12 cellular contexts compared by ENCODE assay signal in genomic region chr22:37302617-37303555, GRCh38. TPM values are rescaled to one million over a fixed set of nuclear protein-coding genes. Genes with fewer than 3 reads are reported as not detected.
A peak's percentile ranks its signal among the peaks of the same experiment; 100 is the strongest.
DNase-seq lines count a peak whose midpoint lies in the region; ATAC-seq, FAIRE-seq and TF ChIP-seq lines count a peak whose summit lies in the region.
"Had no signal": no experiment of that assay in that cellular context is flagged by ENCODE, and none has a peak within 500 bp of the region (broad histone marks: within the 10 kb centered on the region; RNA-seq: fewer than 3 reads in every experiment).

No MANE protein-coding gene starts in this region.

- POLR2A ChIA-PET in K562 (lab: Yijun Ruan, JAX) = no interaction called here

- TF ChIP-seq POLR2A in K562 (conservative IDR thresholded peaks at IDR 0.05) = no peak

- no peak overlapping the region for H3K4me2 ChIP-seq in K562 (ENCODE audit: insufficient read depth, low read length)
- H3K4me2 ChIP-seq in osteoblast (ENCODE audit: insufficient read depth, low read length) = peak overlapping the region; percentile 39

- no peak overlapping the region for H3K4me3 Mint-ChIP-seq in activated CD8-positive, alpha-beta memory T cell treated with anti-CD3 and anti-CD28 coated beads, Interleukin-2, amount 10 ng/mL, durations not matched to agents 7 days and 5 days

- no peak for TF ChIP-seq EP300 in K562 (IDR thresholded peaks at IDR 0.05; ENCODE audit: low read length)

- H3K9me3 Mint-ChIP-seq in activated CD8-positive, alpha-beta memory T cell treated with anti-CD3 and anti-CD28 coated beads, Interleukin-2, amount 10 ng/mL, durations not matched to agents 7 days and 5 days (ENCODE audit: low read depth) = no peaks in the 10 kb centered on the region

- no peak for DNase-seq in activated CD8-positive, alpha-beta memory T cell treated with anti-CD3 and anti-CD28 coated beads, Interleukin-2, amount 10 ng/mL, durations not matched to agents 7 days and 5 days
- DNase-seq in activated CD8-positive, alpha-beta memory T cell treated with anti-CD3 and anti-CD28 coated beads, Interleukin-2, amount 50 U/mL, for 48 hours = no peak
- DNase-seq in NCI-H2227 treated with DMSO at 0.1 percent for 48 hours (lab: John Stamatoyannopoulos, UW) = peak; percentile 69
- DNase-seq in K562 (ENCODE audit: extremely low read depth in 1 of 4, low spot score in 3 of 4) = no peak
- DNase-seq in osteoblast (ENCODE audit: insufficient read length, low spot score, missing footprints) = peak; percentile 48
- no peak for DNase-seq in NCI-H1048 (lab: John Stamatoyannopoulos, UW)
- no peak for DNase-seq in T1000 (lab: John Stamatoyannopoulos, UW)
- DNase-seq: gastrocnemius medialis, NCI-H187, SIG-M5, transverse colon had no signal

- WGBS in K562 (ENCODE audit: insufficient coverage, low coverage, missing lambda C conversion rate) = 72% methylated on average over 20 of the region's 31 CpGs

- no TSS peak for BruUV-seq in K562 (replicated peaks; lab: Mats Ljungman, UMichigan)

- H3K4me1 ChIP-seq in K562 (replicated peaks in 1 of 2; ENCODE audit: control insufficient read depth in 2 of 2, insufficient read depth in 2 of 2, low read length in 2 of 2) = peaks cover 30 to 41% of the 10 kb centered on the region in 2 experiments
- peaks cover 44% of the 10 kb centered on the region for H3K4me1 ChIP-seq in osteoblast (ENCODE audit: insufficient read depth, low read length)
- H3K4me1 ChIP-seq: gastrocnemius medialis had no signal

- H3K9ac ChIP-seq in K562 (ENCODE audit: insufficient read depth in 1 of 2, low read depth in 2 of 2, low read length in 2 of 2) = no peak overlapping the region

- no peaks in the 10 kb centered on the region for H4K20me1 ChIP-seq in K562 (replicated peaks; ENCODE audit: control insufficient read depth, insufficient read depth, low read length)
- H4K20me1 ChIP-seq in osteoblast (ENCODE audit: insufficient read depth, low read length) = no peaks in the 10 kb centered on the region

- TF ChIP-seq RAD21 in K562 (CRISPR knock-in tag; conservative IDR thresholded peaks at IDR 0.05 in 1 of 2, IDR thresholded peaks at IDR 0.05 in 1 of 2) = no peak

- peak overlapping the region; percentile 100 for H3K27ac Mint-ChIP-seq in activated CD8-positive, alpha-beta memory T cell treated with anti-CD3 and anti-CD28 coated beads, Interleukin-2, amount 10 ng/mL, durations not matched to agents 7 days and 5 days

- in situ Hi-C loops in K562 (cut with MboI) = no loop called here

- CTCF ChIA-PET in activated CD8-positive, alpha-beta memory T cell treated with anti-CD3 and anti-CD28 coated beads, Interleukin-2, amount 10 ng/mL, durations not matched to agents 7 days and 5 days (lab: Charles Lee) = interaction anchor here (1.0 to 2.9 kb wide), 5 partner anchors 13 to 73 kb away, joined by 3 to 12 read pairs (median 4); partner anchors contain the start of gene CYTH4
- CTCF ChIA-PET in K562 (lab: Yijun Ruan, JAX; ENCODE audit: low intra/inter-chr PET ratio) = no interaction called here

- TF ChIP-seq CTCF in K562 (IDR thresholded peaks at IDR 0.05 in 2 of 3, conservative IDR thresholded peaks at IDR 0.05 in 1 of 3; ENCODE audit: insufficient read depth in 2 of 3, low read depth in 1 of 3, low read length in 3 of 3) = no peak
- TF ChIP-seq CTCF in osteoblast (IDR thresholded peaks at IDR 0.05; ENCODE audit: extremely low read depth, low read depth, low read length) = no peak

- no peaks in the 10 kb centered on the region for H3K27me3 ChIP-seq in K562 (ENCODE audit: control insufficient read depth in 2 of 2, insufficient read depth in 2 of 2, low read length in 2 of 2)
- H3K27me3 ChIP-seq in osteoblast (ENCODE audit: insufficient read depth, low read length) = no peaks in the 10 kb centered on the region
- H3K27me3 ChIP-seq: transverse colon had no signal

- intact Hi-C loops in K562 (cut with micrococcal nuclease) = no loop called here

- H3K4me1 Mint-ChIP-seq in activated CD8-positive, alpha-beta memory T cell treated with anti-CD3 and anti-CD28 coated beads, Interleukin-2, amount 10 ng/mL, durations not matched to agents 7 days and 5 days = peaks cover 95% of the 10 kb centered on the region

- H3K4me3 ChIP-seq in K562 (no peak overlapping the region), osteoblast (ENCODE audit: insufficient read depth, low read length) (no peak overlapping the region)
- H3K4me3 ChIP-seq: gastrocnemius medialis, transverse colon had no signal

- no peaks in the 10 kb centered on the region for H3K9me1 ChIP-seq in K562 (ENCODE audit: control insufficient read depth, insufficient read depth, low read length)

- H3K79me2 ChIP-seq in K562 (ENCODE audit: control insufficient read depth, insufficient read depth, low read length) (no peaks in the 10 kb centered on the region), osteoblast (ENCODE audit: insufficient read depth, low read length) (no peaks in the 10 kb centered on the region)

- H3K27me3 Mint-ChIP-seq in activated CD8-positive, alpha-beta memory T cell treated with anti-CD3 and anti-CD28 coated beads, Interleukin-2, amount 10 ng/mL, durations not matched to agents 7 days and 5 days = no peaks in the 10 kb centered on the region

- H3K27ac ChIP-seq in K562 (ENCODE audit: extremely low read depth, low read depth, low read length) = no peak overlapping the region
- H3K27ac ChIP-seq in osteoblast (ENCODE audit: low read depth, low read length) = peak overlapping the region; percentile 87
- H3K27ac ChIP-seq: gastrocnemius medialis had no signal

- H3K36me3 ChIP-seq in K562 (ENCODE audit: control insufficient read depth, insufficient read depth, low read length) (no peaks in the 10 kb centered on the region), osteoblast (ENCODE audit: insufficient read depth, low read length) (no peaks in the 10 kb centered on the region)
- H3K36me3 ChIP-seq: gastrocnemius medialis, transverse colon had no signal

- ATAC-seq in activated CD8-positive, alpha-beta memory T cell treated with anti-CD3 and anti-CD28 coated beads, Interleukin-2, amount 10 ng/mL, durations not matched to agents 7 days and 5 days = no peak
- ATAC-seq in K562 (no peak), GM21515 (IDR thresholded peaks at IDR 0.05; ENCODE audit: unreplicated experiment) (no peak)
- ATAC-seq: gastrocnemius medialis had no signal

- H3K36me3 Mint-ChIP-seq in activated CD8-positive, alpha-beta memory T cell treated with anti-CD3 and anti-CD28 coated beads, Interleukin-2, amount 10 ng/mL, durations not matched to agents 7 days and 5 days = peaks cover 68% of the 10 kb centered on the region

- no peak for FAIRE-seq in K562 (lab: Jason Lieb, UNC)

- H3K9me3 ChIP-seq in K562 (replicated peaks; ENCODE audit: control insufficient read depth, insufficient read depth, low read depth, low read length) = no peaks in the 10 kb centered on the region
- no peaks in the 10 kb centered on the region for H3K9me3 ChIP-seq in osteoblast (ENCODE audit: low read depth, low read length)
- H3K9me3 ChIP-seq: gastrocnemius medialis, transverse colon had no signal

- H2AFZ ChIP-seq in K562 (ENCODE audit: low read depth, low read length) (no peak overlapping the region), osteoblast (ENCODE audit: low read length) (no peak overlapping the region)

TF ChIP-seq in K562, 482 proteins besides CTCF, POLR2A, EP300 and RAD21 (continues in another document):
- TF ChIP-seq ZNF644 (tag; IDR thresholded peaks at IDR 0.05; ENCODE audit: low read depth) = no peak

RNA-seq across cellular contexts. Expression of gene CYTH4, which starts 20.6 kb away (rescaled TPM):
- total RNA-seq in activated CD8-positive, alpha-beta memory T cell treated with anti-CD3 and anti-CD28 coated beads, Interleukin-2, amount 10 ng/mL, durations not matched to agents 7 days and 5 days = 100 to 1,000 TPM in 1 of 2 experiments, 10 to 100 TPM in 1; 97.8 to 123 TPM
- total RNA-seq in K562 (2011; cell fraction: chromatin; rRNA removed; ENCODE audit: low replicate concordance) = 1.6 and 4.0 TPM in 2 replicates
- 0.39 and 1.7 TPM in 2 replicates for total RNA-seq in K562 (2011; cell fraction: nucleolus; rRNA removed)
- 1.1 and 1.5 TPM in 2 replicates for total RNA-seq in K562 (2011; cell fraction: nucleoplasm; rRNA removed)
- total RNA-seq in K562 (2014; rRNA removed) = 0.33 and 0.68 TPM in 2 replicates
- total RNA-seq in K562 (2014; rRNA removed; fragmentation: Illumina TruSeq; extraction: Trizol) = 0.10 and 0.18 TPM in 2 replicates
- 0.54 and 0.60 TPM in 2 replicates for total RNA-seq in K562 (2015; rRNA removed; fragmentation: Illumina TruSeq; extraction: Trizol)
- 0.58 and 0.75 TPM in 2 replicates for total RNA-seq in K562 (2021)
- polyA plus RNA-seq in K562 (2011; rRNA removed) = 2.0 and 2.5 TPM in 2 replicates
- polyA plus RNA-seq in K562 (2011; cell fraction: cytosol; rRNA removed) = 1.4 and 2.9 TPM in 2 replicates
- 6.2 and 14.7 TPM in 2 replicates for polyA plus RNA-seq in K562 (2011; cell fraction: nucleus; rRNA removed)
- polyA plus RNA-seq in K562 (2012) = 1.3 and 1.6 TPM in 2 replicates
- 0.28 and 0.33 TPM in 2 replicates for polyA plus RNA-seq in K562 (2014; fragmentation: Illumina TruSeq; extraction: Trizol)
- polyA plus RNA-seq in K562 (2014; fragmentation: Nextera tagmentation; extraction: Ambion mirVana) = under 1 TPM in 1 of 2 experiments, not detected in 1; 0.03 TPM
- polyA plus RNA-seq in K562 (2014; rRNA removed) = 0.73 and 1.1 TPM in 2 replicates
- 1.7 and 1.8 TPM in 2 replicates for polyA minus RNA-seq in K562 (2011; rRNA and poly(A)+ RNA removed)
- polyA minus RNA-seq in K562 (2011; cell fraction: cytosol; rRNA and poly(A)+ RNA removed) = 1.6 TPM in 1 of 2 replicates, not detected in the other
- 1.6 and 2.6 TPM in 2 replicates for polyA minus RNA-seq in K562 (2011; cell fraction: nucleus; rRNA and poly(A)+ RNA removed)
- total RNA-seq in osteoblast = 0.59 and 0.72 TPM in 2 replicates

RNA-seq across cellular contexts. Expression of gene RAC2, which starts 58.8 kb away (rescaled TPM):
- total RNA-seq in activated CD8-positive, alpha-beta memory T cell treated with anti-CD3 and anti-CD28 coated beads, Interleukin-2, amount 10 ng/mL, durations not matched to agents 7 days and 5 days = 100 to 1,000 TPM; 834 to 907 TPM
- total RNA-seq in K562 (2011; cell fraction: chromatin; rRNA removed; ENCODE audit: low replicate concordance) = 47.8 and 143 TPM in 2 replicates
- 99.9 and 118 TPM in 2 replicates for total RNA-seq in K562 (2011; cell fraction: nucleolus; rRNA removed)
- total RNA-seq in K562 (2011; cell fraction: nucleoplasm; rRNA removed) = 74.1 and 109 TPM in 2 replicates
- total RNA-seq in K562 (2014; rRNA removed) = 40.4 and 59.3 TPM in 2 replicates
- 18.6 and 22.7 TPM in 2 replicates for total RNA-seq in K562 (2014; rRNA removed; fragmentation: Illumina TruSeq; extraction: Trizol)
- total RNA-seq in K562 (2015; rRNA removed; fragmentation: Illumina TruSeq; extraction: Trizol) = 45.1 and 50.1 TPM in 2 replicates
- 82.8 and 95.3 TPM in 2 replicates for total RNA-seq in K562 (2021)
- polyA plus RNA-seq in K562 (2011; rRNA removed) = 43.3 and 102 TPM in 2 replicates
- 74.7 and 120 TPM in 2 replicates for polyA plus RNA-seq in K562 (2011; cell fraction: cytosol; rRNA removed)
- 95.0 and 171 TPM in 2 replicates for polyA plus RNA-seq in K562 (2011; cell fraction: nucleus; rRNA removed)
- 151 and 373 TPM in 2 replicates for polyA plus RNA-seq in K562 (2012)
- 103 and 132 TPM in 2 replicates for polyA plus RNA-seq in K562 (2014; fragmentation: Illumina TruSeq; extraction: Trizol)
- polyA plus RNA-seq in K562 (2014; fragmentation: Nextera tagmentation; extraction: Ambion mirVana) = 10 to 100 TPM; 25.4 to 26.8 TPM
- polyA plus RNA-seq in K562 (2014; rRNA removed) = 49.1 and 51.0 TPM in 2 replicates
- polyA minus RNA-seq in K562 (2011; rRNA and poly(A)+ RNA removed) = 25.1 and 30.5 TPM in 2 replicates
- polyA minus RNA-seq in K562 (2011; cell fraction: cytosol; rRNA and poly(A)+ RNA removed) = 62.2 and 68.9 TPM in 2 replicates
- polyA minus RNA-seq in K562 (2011; cell fraction: nucleus; rRNA and poly(A)+ RNA removed) = 69.4 and 73.9 TPM in 2 replicates
- 13.6 and 14.5 TPM in 2 replicates for total RNA-seq in osteoblast

Comparison
In these comparisons a context has a peak if more than half of its experiments do, and no peak if none do; other contexts are left out.
1. DNase-seq: peak in NCI-H2227 treated with DMSO at 0.1 percent for 48 hours (single experiment) and osteoblast (single experiment); none in activated CD8-positive, alpha-beta memory T cell treated with anti-CD3 and anti-CD28 coated beads, Interleukin-2, amount 10 ng/mL, durations not matched to agents 7 days and 5 days (single experiment), activated CD8-positive, alpha-beta memory T cell treated with anti-CD3 and anti-CD28 coated beads, Interleukin-2, amount 50 U/mL, for 48 hours (single experiment), K562 (0 of 4), NCI-H1048 (single experiment) and T1000 (single experiment).
2. RNA of gene CYTH4, which starts 20.6 kb away (total RNA-seq): 97.8 to 123 TPM in activated CD8-positive, alpha-beta memory T cell treated with anti-CD3 and anti-CD28 coated beads, Interleukin-2, amount 10 ng/mL, durations not matched to agents 7 days and 5 days; 0.59 to 0.72 TPM in osteoblast and 0.10 to 4.0 TPM in K562; every median in the first group is over 10 times any median in the second.
3. RNA of gene RAC2, which starts 58.8 kb away (total RNA-seq): 834 to 907 TPM in activated CD8-positive, alpha-beta memory T cell treated with anti-CD3 and anti-CD28 coated beads, Interleukin-2, amount 10 ng/mL, durations not matched to agents 7 days and 5 days; 18.6 to 143 TPM in K562 and 13.6 to 14.5 TPM in osteoblast; every median in the first group is over 4 times any median in the second.